1 cellular context compared by ENCODE assay signal in genomic region chr22:24497879-24498278, GRCh38.
TF ChIP-seq lines count a peak whose summit lies in the region.

No MANE protein-coding gene starts in this region.

TF ChIP-seq in HepG2, 621 proteins besides CTCF, POLR2A, EP300 and RAD21 (continued from another document):
- TF ChIP-seq PAXIP1 (CRISPR knock-in tag; conservative IDR thresholded peaks at IDR 0.05) (no peak), ZSCAN12 (CRISPR knock-in tag; IDR thresholded peaks at IDR 0.05) (no peak), HINFP (CRISPR knock-in tag; IDR thresholded peaks at IDR 0.05; ENCODE audit: low read depth) (no peak)
